Comparison of ENCODE assay signal across 23 cellular contexts in the genomic region with DNA sequence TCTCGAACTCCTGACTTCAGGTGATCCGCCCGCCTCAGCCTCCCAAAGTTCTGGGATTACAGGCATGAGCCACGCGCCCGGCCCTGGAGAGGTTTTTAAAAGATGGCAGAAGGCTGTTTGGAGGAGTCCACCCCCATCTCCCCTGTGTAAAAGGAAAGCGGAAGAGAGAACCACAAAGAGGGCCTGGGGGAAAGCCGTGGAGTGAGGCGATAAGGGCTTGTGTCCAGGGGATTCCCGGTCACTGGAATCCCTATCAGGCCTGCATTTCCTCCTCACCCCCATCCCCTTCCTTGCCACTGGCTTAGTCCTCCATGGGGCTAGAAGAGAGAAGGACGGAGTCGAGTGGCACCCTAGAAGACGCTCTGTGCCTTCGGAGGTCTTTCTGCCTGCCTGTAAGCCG. TPM values are rescaled to one million over a fixed set of nuclear protein-coding genes. Genes with fewer than 3 reads are reported as not detected.
A peak's percentile ranks its signal among the peaks of the same experiment; 100 is the strongest.
DNase-seq lines count a peak whose midpoint lies in the region; ATAC-seq and TF ChIP-seq lines count a peak whose summit lies in the region.
"Had no signal": no experiment of that assay in that cellular context is flagged by ENCODE, and none has a peak within 500 bp of the region (broad histone marks: within the 10 kb centered on the region; RNA-seq: fewer than 3 reads in every experiment).

A gene (plus strand): TSS at position 304 of the 400 bp plus-strand sequence. CDS start 328 bp downstream, outside the sequence.

- 92 to 97% methylated on average over 5 to 15 of the region's 15 CpGs for WGBS in endodermal cell (ENCODE audit: insufficient coverage in 1 of 2, insufficient read length in 1 of 2), 2 experiments
- WGBS in stomach, 5 donors = 80 to 87% (median 83%) methylated on average over 15 of the region's 15 CpGs

- no peak within 1 kb of the TSS for H3K9ac ChIP-seq in endodermal cell (ENCODE audit: extremely low read depth, low read length, poor library complexity, severe bottlenecking)

- H3K9me3 ChIP-seq in endodermal cell (ENCODE audit: control insufficient read depth, low read length) (no peaks in the 10 kb centered on the region), stomach (no peaks in the 10 kb centered on the region)
- H3K9me3 ChIP-seq: upper lobe of left lung had no signal

- H3K4me3 ChIP-seq in endodermal cell (ENCODE audit: low read length) (no peak within 1 kb of the TSS), stomach (no peak within 1 kb of the TSS)
- H3K4me3 ChIP-seq: PC-9, upper lobe of left lung had no signal

- H3K4me1 Mint-ChIP-seq in activated naive CD4-positive, alpha-beta T cell treated with anti-CD3 and anti-CD28 coated beads, Interleukin-2, amount 10 ng/mL, durations not matched to agents 7 days and 5 days = peaks cover 25% of the 10 kb centered on the region
- H3K4me1 Mint-ChIP-seq in endodermal cell = peaks cover 16% of the 10 kb centered on the region
- peaks cover 32 to 49% of the 10 kb centered on the region in 2 donors for H3K4me1 Mint-ChIP-seq in stimulated activated naive B cell treated with anti-CD40 and anti-IgM and Interleukin-4, amounts not matched to agents 10 μg/mL and 1 μg/mL and 100 μg/mL, for 72 hours

- no peak within 1 kb of the TSS for H3K27ac ChIP-seq in endodermal cell (ENCODE audit: low read depth, low read length)
- H3K27ac ChIP-seq in stomach = no peak within 1 kb of the TSS
- H3K27ac ChIP-seq: epithelial cell of prostate, foreskin keratinocyte, PC-9, upper lobe of left lung had no signal

- H3K27me3 ChIP-seq in endodermal cell (ENCODE audit: control insufficient read depth, insufficient read depth, low read length, poor library complexity, severe bottlenecking) = no peaks in the 10 kb centered on the region
- H3K27me3 ChIP-seq in stomach = no peaks in the 10 kb centered on the region
- H3K27me3 ChIP-seq: foreskin keratinocyte, upper lobe of left lung had no signal

- no peak for TF ChIP-seq EP300 in stomach (IDR thresholded peaks at IDR 0.05)

- H3K36me3 ChIP-seq in endodermal cell (ENCODE audit: control insufficient read depth, insufficient read depth, low read length) = peaks cover 12% of the 10 kb centered on the region
- peaks cover 11 to 24% (median 13%) of the 10 kb centered on the region in 4 donors for H3K36me3 ChIP-seq in stomach

- intact Hi-C loops in stomach (cut with DNase I; ENCODE audit: low total_unique reads) = no loop called here

- TF ChIP-seq CTCF in endodermal cell (conservative IDR thresholded peaks at IDR 0.05) = no peak
- TF ChIP-seq CTCF in stomach (IDR thresholded peaks at IDR 0.05) = no peak

- CTCF ChIA-PET in activated naive CD4-positive, alpha-beta T cell treated with anti-CD3 and anti-CD28 coated beads, Interleukin-2, amount 10 ng/mL, durations not matched to agents 7 days and 5 days (lab: Charles Lee) = no interaction called here

- peaks cover 8% of the 10 kb centered on the region for H3K27me3 Mint-ChIP-seq in activated naive CD4-positive, alpha-beta T cell treated with anti-CD3 and anti-CD28 coated beads, Interleukin-2, amount 10 ng/mL, durations not matched to agents 7 days and 5 days
- no peaks in the 10 kb centered on the region for H3K27me3 Mint-ChIP-seq in endodermal cell (ENCODE audit: insufficient read depth)
- peaks cover 17 to 21% of the 10 kb centered on the region in 2 donors for H3K27me3 Mint-ChIP-seq in stimulated activated naive B cell treated with anti-CD40 and anti-IgM and Interleukin-4, amounts not matched to agents 10 μg/mL and 1 μg/mL and 100 μg/mL, for 72 hours
- H3K27me3 Mint-ChIP-seq: activated CD4-positive, alpha-beta memory T cell treated with anti-CD3 and anti-CD28 coated beads for 36 hours; brain had no signal

- H3K27ac Mint-ChIP-seq in activated naive CD4-positive, alpha-beta T cell treated with anti-CD3 and anti-CD28 coated beads, Interleukin-2, amount 10 ng/mL, durations not matched to agents 7 days and 5 days = peak within 1 kb of the TSS; percentile 20
- peak within 1 kb of the TSS in 1 of 2 donors; percentile 52 for H3K27ac Mint-ChIP-seq in activated naive CD4-positive, alpha-beta T cell treated with anti-CD3 and anti-CD28 coated beads, Interleukin-2, amount 50 U/mL, for 72 hours
- H3K27ac Mint-ChIP-seq in endodermal cell = peak within 1 kb of the TSS; percentile 48
- H3K27ac Mint-ChIP-seq in stimulated activated naive B cell treated with anti-CD40 and anti-IgM and Interleukin-4, amounts not matched to agents 10 μg/mL and 1 μg/mL and 100 μg/mL, for 72 hours = peak within 1 kb of the TSS; percentile 75
- H3K27ac Mint-ChIP-seq: activated CD4-positive, alpha-beta memory T cell treated with anti-CD3 and anti-CD28 coated beads for 36 hours had no signal

- no peaks in the 10 kb centered on the region for H3K4me1 ChIP-seq in endodermal cell (ENCODE audit: control insufficient read depth, insufficient read depth, low read length)
- peaks cover 5 to 16% (median 11%) of the 10 kb centered on the region in 4 donors for H3K4me1 ChIP-seq in stomach

- ATAC-seq in activated naive CD4-positive, alpha-beta T cell treated with anti-CD3 and anti-CD28 coated beads, Interleukin-2, amount 50 U/mL, for 72 hours = no peak
- ATAC-seq in stimulated activated naive B cell treated with anti-CD40 and anti-IgM and Interleukin-4, amounts not matched to agents 10 μg/mL and 1 μg/mL and 100 μg/mL, for 72 hours (replicated peaks) = peak; percentile 58 to 81
- no peak for ATAC-seq in GM18517 (IDR thresholded peaks at IDR 0.05; ENCODE audit: unreplicated experiment)
- ATAC-seq: foreskin keratinocyte, left lobe of liver had no signal

- TF ChIP-seq POLR2A in stomach (IDR thresholded peaks at IDR 0.05) = no peak

- peaks cover 30% of the 10 kb centered on the region for H3K36me3 Mint-ChIP-seq in activated naive CD4-positive, alpha-beta T cell treated with anti-CD3 and anti-CD28 coated beads, Interleukin-2, amount 10 ng/mL, durations not matched to agents 7 days and 5 days
- no peaks in the 10 kb centered on the region for H3K36me3 Mint-ChIP-seq in activated naive CD4-positive, alpha-beta T cell treated with anti-CD3 and anti-CD28 coated beads, Interleukin-2, amount 50 U/mL, for 72 hours
- peaks cover 11% of the 10 kb centered on the region for H3K36me3 Mint-ChIP-seq in endodermal cell (ENCODE audit: low read depth)
- H3K36me3 Mint-ChIP-seq in stimulated activated naive B cell treated with anti-CD40 and anti-IgM and Interleukin-4, amounts not matched to agents 10 μg/mL and 1 μg/mL and 100 μg/mL, for 72 hours = peaks cover 39 to 60% of the 10 kb centered on the region in 2 donors

- no peak for DNase-seq in activated naive CD4-positive, alpha-beta T cell treated with anti-CD3 and anti-CD28 coated beads, Interleukin-2, amount 10 ng/mL, durations not matched to agents 7 days and 5 days
- no peak for DNase-seq in activated naive CD4-positive, alpha-beta T cell treated with anti-CD3 and anti-CD28 coated beads, Interleukin-2, amount 50 U/mL, for 72 hours (ENCODE audit: low spot score in 2 of 2)
- DNase-seq in OCI-M1 (lab: John Stamatoyannopoulos, UW) = peak; percentile 40
- DNase-seq in endodermal cell = no peak
- DNase-seq in stimulated activated naive B cell treated with anti-CD40 and anti-IgM and Interleukin-4, amounts not matched to agents 10 μg/mL and 1 μg/mL and 100 μg/mL, for 72 hours = no peak
- DNase-seq in stimulated activated CD4-positive, alpha-beta T cell treated with anti-CD3 and anti-CD28 coated beads, Interleukin-15, amount 100 ng/mL, for 24 hours = no peak
- DNase-seq in stomach = no peak
- DNase-seq: activated CD4-positive, alpha-beta memory T cell treated with anti-CD3 and anti-CD28 coated beads for 36 hours; activated naive CD4-positive, alpha-beta T cell treated with anti-CD3 and anti-CD28 coated beads, Interleukin-2, amount 50 U/mL, for 16 hours; dermis blood vessel endothelial cell; foreskin keratinocyte; NCI-H1417 treated with DMSO at 0.1 percent for 48 hours; NCI-H774; PC-9; stimulated activated naive CD4-positive, alpha-beta T cell treated with Interleukin-2 at 50 U/mL for 16 hours; upper lobe of left lung had no signal

- H3K9me3 Mint-ChIP-seq in activated naive CD4-positive, alpha-beta T cell treated with anti-CD3 and anti-CD28 coated beads, Interleukin-2, amount 10 ng/mL, durations not matched to agents 7 days and 5 days = no peaks in the 10 kb centered on the region
- no peaks in the 10 kb centered on the region for H3K9me3 Mint-ChIP-seq in activated naive CD4-positive, alpha-beta T cell treated with anti-CD3 and anti-CD28 coated beads, Interleukin-2, amount 50 U/mL, for 72 hours
- no peaks in the 10 kb centered on the region for H3K9me3 Mint-ChIP-seq in endodermal cell
- no peaks in the 10 kb centered on the region for H3K9me3 Mint-ChIP-seq in stimulated activated naive B cell treated with anti-CD40 and anti-IgM and Interleukin-4, amounts not matched to agents 10 μg/mL and 1 μg/mL and 100 μg/mL, for 72 hours
- H3K9me3 Mint-ChIP-seq: activated CD4-positive, alpha-beta memory T cell treated with anti-CD3 and anti-CD28 coated beads for 36 hours; brain; CD8-positive, alpha-beta memory T cell had no signal

- H3K4me3 Mint-ChIP-seq in activated naive CD4-positive, alpha-beta T cell treated with anti-CD3 and anti-CD28 coated beads, Interleukin-2, amount 10 ng/mL, durations not matched to agents 7 days and 5 days = no peak within 1 kb of the TSS
- no peak within 1 kb of the TSS for H3K4me3 Mint-ChIP-seq in endodermal cell
- H3K4me3 Mint-ChIP-seq in stimulated activated naive B cell treated with anti-CD40 and anti-IgM and Interleukin-4, amounts not matched to agents 10 μg/mL and 1 μg/mL and 100 μg/mL, for 72 hours = peak within 1 kb of the TSS; percentile 26 to 54
- H3K4me3 Mint-ChIP-seq: activated CD4-positive, alpha-beta memory T cell treated with anti-CD3 and anti-CD28 coated beads for 36 hours had no signal

RNA-seq across cellular contexts. Expression of the gene that starts here (rescaled TPM):
- total RNA-seq in activated naive CD4-positive, alpha-beta T cell treated with anti-CD3 and anti-CD28 coated beads, Interleukin-2, amount 50 U/mL, for 72 hours = not detected
- not detected for total RNA-seq in endodermal cell
- polyA plus RNA-seq in endodermal cell (2013, experiment 1 of 2) = not detected
- polyA plus RNA-seq in endodermal cell (2013, experiment 2 of 2) = not detected
- total RNA-seq in stomach = not detected
- polyA plus RNA-seq in stomach = under 1 TPM in 1 of 3 donors, not detected in 2; 0.05 TPM
- total RNA-seq: activated CD4-positive, alpha-beta memory T cell treated with anti-CD3 and anti-CD28 coated beads for 36 hours; CD8-positive, alpha-beta memory T cell; dermis blood vessel endothelial cell; foreskin keratinocyte; left lobe of liver; LHCN-M2; PC-9; SK-MEL-5 had no signal
- polyA plus RNA-seq: CD8-positive, alpha-beta memory T cell; foreskin keratinocyte had no signal

Comparison
In these comparisons a context has a peak if more than half of its experiments do, and no peak if none do; other contexts are left out.
1. H3K4me3 Mint-ChIP-seq: peak in stimulated activated naive B cell treated with anti-CD40 and anti-IgM and Interleukin-4, amounts not matched to agents 10 μg/mL and 1 μg/mL and 100 μg/mL, for 72 hours (2 of 2); none in activated naive CD4-positive, alpha-beta T cell treated with anti-CD3 and anti-CD28 coated beads, Interleukin-2, amount 10 ng/mL, durations not matched to agents 7 days and 5 days (single experiment) and endodermal cell (single experiment).
2. ATAC-seq: peak in stimulated activated naive B cell treated with anti-CD40 and anti-IgM and Interleukin-4, amounts not matched to agents 10 μg/mL and 1 μg/mL and 100 μg/mL, for 72 hours (2 of 2); none in activated naive CD4-positive, alpha-beta T cell treated with anti-CD3 and anti-CD28 coated beads, Interleukin-2, amount 50 U/mL, for 72 hours (0 of 2) and GM18517 (single experiment).